ENCODE assay signal across 26 cellular contexts in genomic region chr10:82308641-82309040, GRCh38.
"Had no signal": no experiment of that assay in that cellular context is flagged by ENCODE, and none has a peak within 500 bp of the region (broad histone marks: within the 10 kb centered on the region; RNA-seq: fewer than 3 reads in every experiment).

No MANE protein-coding gene starts in this region.

- H3K36me3 Mint-ChIP-seq: activated CD4-positive, alpha-beta memory T cell treated with anti-CD3 and anti-CD28 coated beads for 36 hours; brain had no signal

- H3K4me3 ChIP-seq: MG63, Peyer's patch, SJSA1 had no signal

- DNase-seq: activated B cell treated with CpG ODN at 0.5 μM for 24 hours; activated CD4-positive, alpha-beta memory T cell treated with anti-CD3 and anti-CD28 coated beads for 36 hours; activated CD4-positive, alpha-beta T cell treated with anti-CD3 and anti-CD28 coated beads for 1 hour; activated CD4-positive, alpha-beta T cell treated with anti-CD3 and anti-CD28 coated beads, Interleukin-2, amount 10 ng/mL, durations not matched to agents 7 days and 5 days; activated CD8-positive, alpha-beta memory T cell treated with anti-CD3 and anti-CD28 coated beads, Interleukin-2, amount 50 U/mL, for 4 hours; activated naive CD4-positive, alpha-beta T cell treated with anti-CD3 and anti-CD28 coated beads, Interleukin-2, amount 50 U/mL, for 16 hours; activated T-cell treated with anti-CD3 and anti-CD28 coated beads, Interleukin-2, amount 50 U/mL, for 72 hours; amygdala; MG63; NCI-H1105; NCI-H1436; NCI-H1694 treated with DMSO at 0.1 percent for 48 hours; NCI-H2029 treated with DMSO at 0.1 percent for 48 hours; NCI-H345; NCI-H510A; NCI-H526 treated with DMSO at 0.1 percent for 48 hours; NCI-H82; NK-92 treated with Interleukin-12 subunit alpha and Interleukin-12 subunit beta, amount 100 ng/mL, for 24 hours; Peyer's patch; SHP77; SW 1271 had no signal

- H3K9me3 Mint-ChIP-seq: activated B cell treated with CpG ODN at 0.5 μM for 24 hours; activated CD4-positive, alpha-beta T cell treated with anti-CD3 and anti-CD28 coated beads, Interleukin-2, amount 10 ng/mL, durations not matched to agents 7 days and 5 days had no signal

- H3K27me3 ChIP-seq: MG63, Peyer's patch, SJSA1 had no signal

- ATAC-seq: activated T-cell treated with anti-CD3 and anti-CD28 coated beads, Interleukin-2, amount 50 U/mL, for 72 hours; SK-N-SH treated with all-trans-retinoic acid at 6 μM for 48 hours had no signal

- H3K4me1 Mint-ChIP-seq: activated B cell treated with CpG ODN at 0.5 μM for 24 hours, brain had no signal

- H3K27me3 Mint-ChIP-seq: activated B cell treated with CpG ODN at 0.5 μM for 24 hours; activated CD4-positive, alpha-beta memory T cell treated with anti-CD3 and anti-CD28 coated beads for 36 hours; activated CD4-positive, alpha-beta T cell treated with anti-CD3 and anti-CD28 coated beads, Interleukin-2, amount 10 ng/mL, durations not matched to agents 7 days and 5 days; brain had no signal

- H3K27ac ChIP-seq: Peyer's patch, SJSA1 had no signal

- H3K36me3 ChIP-seq: MG63, Peyer's patch, SJSA1 had no signal

- H3K9me3 ChIP-seq: MG63, Peyer's patch had no signal

- H3K4me3 Mint-ChIP-seq: activated B cell treated with CpG ODN at 0.5 μM for 24 hours; activated CD4-positive, alpha-beta memory T cell treated with anti-CD3 and anti-CD28 coated beads for 36 hours; activated CD4-positive, alpha-beta T cell treated with anti-CD3 and anti-CD28 coated beads, Interleukin-2, amount 10 ng/mL, durations not matched to agents 7 days and 5 days; activated T-cell treated with anti-CD3 and anti-CD28 coated beads, Interleukin-2, amount 50 U/mL, for 72 hours; brain; T-helper 1 cell treated with Interleukin-12 subunit alpha and Interleukin-12 subunit beta and Interleukin-4 antibody, amounts not matched to agents 30 μg/mL and 1 μg/mL, for 36 hours had no signal

- H3K27ac Mint-ChIP-seq: activated B cell treated with CpG ODN at 0.5 μM for 24 hours; activated CD4-positive, alpha-beta memory T cell treated with anti-CD3 and anti-CD28 coated beads for 36 hours; activated CD4-positive, alpha-beta T cell treated with anti-CD3 and anti-CD28 coated beads, Interleukin-2, amount 10 ng/mL, durations not matched to agents 7 days and 5 days; activated T-cell treated with anti-CD3 and anti-CD28 coated beads, Interleukin-2, amount 50 U/mL, for 72 hours; activated T-helper 2 cell treated with anti-CD3 and anti-CD28 coated beads, Interferon-gamma antibody, Interleukin-2, Interleukin-4, amounts not matched to agents 10 μg/mL and 5 μg/mL and 100 μg/mL, durations not matched to agents 14 hours and 24 hours and 36 hours; brain; T-helper 1 cell treated with Interleukin-12 subunit alpha and Interleukin-12 subunit beta and Interleukin-4 antibody, amounts not matched to agents 30 μg/mL and 1 μg/mL, for 36 hours had no signal

- H3K4me1 ChIP-seq: Peyer's patch, SJSA1 had no signal
